Comparison of ENCODE assay signal across 8 cellular contexts in the genomic region with DNA sequence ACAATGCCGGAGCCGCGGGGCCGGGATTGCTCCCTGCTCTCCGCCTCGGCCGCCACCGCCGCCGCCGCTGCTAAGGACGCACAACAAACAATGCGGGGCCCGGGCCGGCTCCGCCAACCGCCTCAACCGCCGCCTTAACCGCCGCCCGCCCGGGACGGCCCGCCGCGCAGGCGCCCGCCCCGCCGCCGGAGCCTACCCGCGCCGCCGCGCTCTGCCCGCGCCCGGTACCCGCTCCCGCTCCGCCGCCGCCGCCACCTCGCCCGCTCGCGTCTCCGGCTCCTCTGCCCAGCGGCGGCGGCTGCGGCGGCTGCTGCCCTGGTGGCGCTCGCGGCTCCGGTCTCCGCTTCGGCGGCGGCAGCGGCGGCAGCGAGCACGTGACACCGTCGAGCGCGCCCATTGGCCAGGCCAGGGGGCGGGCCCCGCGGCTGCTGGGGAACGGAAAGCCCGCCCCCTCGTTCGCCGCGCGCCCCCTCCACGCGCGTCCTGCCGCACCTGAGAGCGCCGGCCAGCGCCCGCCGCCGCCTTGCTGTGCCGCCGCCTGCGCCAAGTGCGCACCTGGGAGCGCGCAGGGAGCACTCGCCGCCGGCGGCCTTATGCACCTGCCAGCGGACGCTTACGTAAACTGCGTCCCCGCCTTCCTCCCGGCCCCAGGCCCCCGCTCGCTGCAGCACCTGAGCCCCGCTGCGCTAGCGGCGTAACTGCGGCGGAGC. TPM values are rescaled to one million over a fixed set of nuclear protein-coding genes. Genes with fewer than 3 reads are reported as not detected.
DNase-seq lines count a peak whose midpoint lies in the region; ATAC-seq and TF ChIP-seq lines count a peak whose summit lies in the region.

STRBP (minus strand) TSS at position 347 of the 710 bp plus-strand sequence. CDS start 84,452 bp downstream, outside the sequence.

- peak within 1 kb of the TSS; percentile 88 for H2AFZ ChIP-seq in parathyroid adenoma

- 0 to 1% methylated on average over 40 to 63 of the region's 116 CpGs for WGBS in tibial nerve, 2 donors

- TF ChIP-seq POLR2A in GM10847 (IDR thresholded peaks at IDR 0.05; ENCODE audit: extremely low read depth, insufficient read length) = peak; percentile 68
- TF ChIP-seq POLR2A in tibial nerve (IDR thresholded peaks at IDR 0.05) = peak in 1 of 2 donors; percentile 49

- H3K27me3 Mint-ChIP-seq in activated naive CD8-positive, alpha-beta T cell = no peaks in the 10 kb centered on the region

- H3K27ac ChIP-seq in parathyroid adenoma (peak within 1 kb of the TSS; percentile 86), tibial nerve (peak within 1 kb of the TSS in 3 of 4 donors; percentile 17 to 79 (median 73))

- TF ChIP-seq EP300 in tibial nerve (IDR thresholded peaks at IDR 0.05) = no peak

- H3K27ac Mint-ChIP-seq in activated naive CD8-positive, alpha-beta T cell = peak within 1 kb of the TSS; percentile 41

- no peaks in the 10 kb centered on the region for H3K9me3 ChIP-seq in parathyroid adenoma (ENCODE audit: control insufficient read depth, low read length)
- no peaks in the 10 kb centered on the region for H3K9me3 ChIP-seq in tibial nerve

- no peaks in the 10 kb centered on the region for H3K79me2 ChIP-seq in parathyroid adenoma

- H3K4me3 Mint-ChIP-seq in activated naive CD8-positive, alpha-beta T cell = peak within 1 kb of the TSS; percentile 88

- peak within 1 kb of the TSS; percentile 96 for H3K4me2 ChIP-seq in parathyroid adenoma (ENCODE audit: low read length)

- peak; percentile 83 for ATAC-seq in HG02623 (IDR thresholded peaks at IDR 0.05; ENCODE audit: unreplicated experiment)
- peak; percentile 98 for ATAC-seq in Right ventricle myocardium superior (ENCODE audit: poor library complexity)

- H3K4me3 ChIP-seq in parathyroid adenoma (ENCODE audit: low read depth, low read length) (peak within 1 kb of the TSS; percentile 77), tibial nerve (peak within 1 kb of the TSS; percentile 78 to 94 (median 87))

- H3K4me1 Mint-ChIP-seq in activated naive CD8-positive, alpha-beta T cell (ENCODE audit: low read depth) = peaks cover 38% of the 10 kb centered on the region

- no peaks in the 10 kb centered on the region for H3K36me3 Mint-ChIP-seq in activated naive CD8-positive, alpha-beta T cell

- H3K36me3 ChIP-seq in parathyroid adenoma (ENCODE audit: control insufficient read depth, insufficient read depth, low read length) = no peaks in the 10 kb centered on the region
- H3K36me3 ChIP-seq in tibial nerve = no peaks in the 10 kb centered on the region

- H3K4me1 ChIP-seq in parathyroid adenoma (peaks cover 2% of the 10 kb centered on the region), tibial nerve (peaks cover 0 to 14% (median 2%) of the 10 kb centered on the region in 4 donors)

- no peaks in the 10 kb centered on the region for H3K9me3 Mint-ChIP-seq in activated naive CD8-positive, alpha-beta T cell (ENCODE audit: low read depth)

- H3K9ac ChIP-seq in parathyroid adenoma = peak within 1 kb of the TSS; percentile 72

- TF ChIP-seq CTCF in parathyroid adenoma (IDR thresholded peaks at IDR 0.05) (no peak), tibial nerve (IDR thresholded peaks at IDR 0.05) (peak in 1 of 5 experiments; percentile 48)

- H3K27me3 ChIP-seq in parathyroid adenoma (ENCODE audit: control insufficient read depth, insufficient read depth, low read length) (no peaks in the 10 kb centered on the region), tibial nerve (no peaks in the 10 kb centered on the region)

- DNase-seq in NCI-H1092 (lab: John Stamatoyannopoulos, UW) (peak; percentile 88), SKM-1 treated with dmso at 0.1 percent for 144 hours (lab: John Stamatoyannopoulos, UW; ENCODE audit: unreplicated experiment) (peak; percentile 91), Right ventricle myocardium superior (peak; percentile 94), tibial nerve (ENCODE audit: low spot score in 2 of 2) (peak; percentile 76 to 80)

- intact Hi-C loops in Right ventricle myocardium superior (cut with DNase I) = no loop called here

RNA-seq across cellular contexts. Expression of gene STRBP, which starts in this region (rescaled TPM):
- 20.3 TPM for total RNA-seq in Right ventricle myocardium superior
- 10 to 100 TPM in 1 of 4 donors, 1 to 10 TPM in 3; 3.5 to 20.4 (median 4.9) TPM for total RNA-seq in tibial nerve

Comparison
In these comparisons a context has a peak if more than half of its experiments do, and no peak if none do; other contexts are left out.
1. Peak in every context shown above with its lines: DNase-seq, ATAC-seq, H3K4me3 ChIP-seq and H3K27ac ChIP-seq.